ENCODE assay signal across 13 cellular contexts in the genomic region with DNA sequence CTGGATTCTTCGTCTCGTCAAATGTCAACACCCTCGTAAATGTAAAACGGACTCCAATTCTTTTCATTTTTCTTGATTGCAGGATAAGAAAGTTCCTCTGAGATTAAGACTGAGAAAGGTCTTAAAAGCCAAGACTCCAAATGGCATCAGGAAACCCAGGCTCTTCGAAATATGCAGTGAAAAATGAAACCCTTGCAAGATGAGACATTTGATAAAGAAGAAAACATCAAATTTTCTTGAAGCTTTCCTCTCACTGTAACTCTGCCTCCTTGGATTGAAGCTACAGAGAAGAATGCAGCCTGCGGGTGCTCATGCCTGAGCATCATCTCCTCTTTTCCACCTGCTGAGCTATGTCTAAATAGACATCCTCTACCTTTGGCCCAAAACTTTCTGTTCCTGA.
DNase-seq lines count a peak whose midpoint lies in the region.
"Had no signal": no experiment of that assay in that cellular context is flagged by ENCODE, and none has a peak within 500 bp of the region (broad histone marks: within the 10 kb centered on the region; RNA-seq: fewer than 3 reads in every experiment).

No MANE protein-coding gene starts in this region.

- H4K8ac ChIP-seq in trophoblast cell (ENCODE audit: low read depth, low read length): no peak overlapping the region

- no peak overlapping the region for H2AFZ ChIP-seq in trophoblast cell (ENCODE audit: insufficient read depth, low read length, poor library complexity)
- H2AFZ ChIP-seq: GM23248 had no signal

- H3K18ac ChIP-seq in trophoblast cell (ENCODE audit: low read length): no peak overlapping the region

- H3K14ac ChIP-seq in trophoblast cell (ENCODE audit: low read length): no peak overlapping the region

- no peak overlapping the region for H3K4me2 ChIP-seq in trophoblast cell (ENCODE audit: low read length)
- H3K4me2 ChIP-seq: BLaER1 treated with 17β-estradiol and CSF1 and Interleukin-3, amounts not matched to agents 10 nM and 100 nM had no signal

- no peak overlapping the region for H3K9ac ChIP-seq in adipocyte (ENCODE audit: low read length)
- no peak overlapping the region for H3K9ac ChIP-seq in trophoblast cell (ENCODE audit: low read length)
- H3K9ac ChIP-seq: BLaER1 treated with 17β-estradiol and CSF1 and Interleukin-3, amounts not matched to agents 10 nM and 100 nM; GM23248 had no signal

- H3K4ac ChIP-seq in trophoblast cell (ENCODE audit: low read depth, low read length): no peak overlapping the region

- no peaks in the 10 kb centered on the region for H3K9me3 ChIP-seq in adipocyte (ENCODE audit: control insufficient read depth, low read length)
- H3K9me3 ChIP-seq in trophoblast cell (ENCODE audit: insufficient read depth, low read depth, low read length): no peaks in the 10 kb centered on the region
- H3K9me3 ChIP-seq: BLaER1 treated with 17β-estradiol and CSF1 and Interleukin-3, amounts not matched to agents 10 nM and 100 nM; HAP-1 had no signal

- no peaks in the 10 kb centered on the region for H3K79me2 ChIP-seq in trophoblast cell (ENCODE audit: control insufficient read depth, insufficient read depth, low read length, poor library complexity)

- DNase-seq in LHCN-M2 (ENCODE audit: low read depth) (peak; percentile 52), adipocyte (ENCODE audit: low read depth) (peak; percentile 46), trophoblast cell (peak; percentile 70 to 83), kidney glomerular epithelial cell (lab: John Stamatoyannopoulos, UW) (no peak), NCI-H1048 (lab: John Stamatoyannopoulos, UW) (no peak), NCI-H2029 (lab: John Stamatoyannopoulos, UW) (no peak)
- DNase-seq: Calu3; CD8-positive, alpha-beta T cell; DMS79 treated with DMSO at 0.1 percent for 48 hours; GF-D8; GM23248 had no signal

- H3K4me3 ChIP-seq in adipocyte (ENCODE audit: low read length) (no peak overlapping the region), trophoblast cell (ENCODE audit: low read depth, low read length) (no peak overlapping the region)
- H3K4me3 ChIP-seq: BLaER1 treated with 17β-estradiol and CSF1 and Interleukin-3, amounts not matched to agents 10 nM and 100 nM; GM23248; HAP-1 had no signal

- H3K27me3 ChIP-seq in adipocyte (replicated peaks; ENCODE audit: control insufficient read depth, insufficient read depth, low read length) (no peaks in the 10 kb centered on the region), trophoblast cell (ENCODE audit: insufficient read depth, low read length) (no peaks in the 10 kb centered on the region)
- H3K27me3 ChIP-seq: BLaER1 treated with 17β-estradiol and CSF1 and Interleukin-3, amounts not matched to agents 10 nM and 100 nM had no signal

- WGBS in trophoblast cell (ENCODE audit: extremely low coverage, insufficient coverage, insufficient read length): no CpG with 5 or more reads among the region's 6 CpGs

- H3K36me3 ChIP-seq in adipocyte (ENCODE audit: control insufficient read depth, insufficient read depth, low read length, severe bottlenecking): no peaks in the 10 kb centered on the region
- no peaks in the 10 kb centered on the region for H3K36me3 ChIP-seq in trophoblast cell (ENCODE audit: control insufficient read depth in 1 of 2, insufficient read depth in 2 of 2, low read length in 2 of 2)
- H3K36me3 ChIP-seq: BLaER1 treated with 17β-estradiol and CSF1 and Interleukin-3, amounts not matched to agents 10 nM and 100 nM; HAP-1 had no signal

- no peak overlapping the region for H3K23ac ChIP-seq in trophoblast cell (ENCODE audit: low read length)

- H3K4me1 ChIP-seq in adipocyte (ENCODE audit: control insufficient read depth, insufficient read depth, low read length): peaks cover 17% of the 10 kb centered on the region
- H3K4me1 ChIP-seq in trophoblast cell (ENCODE audit: control insufficient read depth in 1 of 2, insufficient read depth in 2 of 2, low read length in 2 of 2): peaks cover 0 to 4% of the 10 kb centered on the region in 2 experiments
- H3K4me1 ChIP-seq: HAP-1 had no signal

- no peak overlapping the region for H4K12ac ChIP-seq in trophoblast cell (ENCODE audit: low read depth, low read length)

- H4K91ac ChIP-seq in trophoblast cell (ENCODE audit: low read depth, low read length): no peak overlapping the region

- H2BK12ac ChIP-seq in trophoblast cell (ENCODE audit: low read length): no peak overlapping the region

- H2AK5ac ChIP-seq in trophoblast cell (ENCODE audit: low read length): no peak overlapping the region

- no peak overlapping the region for H2BK120ac ChIP-seq in trophoblast cell (ENCODE audit: insufficient read depth, low read length, poor library complexity)

- H3K27ac ChIP-seq in trophoblast cell (ENCODE audit: low read depth, low read length): no peak overlapping the region
- H3K27ac ChIP-seq: BLaER1 treated with 17β-estradiol and CSF1 and Interleukin-3, amounts not matched to agents 10 nM and 100 nM had no signal

- no peak overlapping the region for H2BK5ac ChIP-seq in trophoblast cell (ENCODE audit: low read depth, low read length, poor library complexity)

- peaks cover 1% of the 10 kb centered on the region for H3K79me1 ChIP-seq in trophoblast cell (ENCODE audit: low read length)

Comparison
In these comparisons a context has a peak if more than half of its experiments do, and no peak if none do; other contexts are left out.
1. DNase-seq: peak in LHCN-M2 (single experiment), adipocyte (single experiment) and trophoblast cell (2 of 2); none in kidney glomerular epithelial cell (single experiment), NCI-H1048 (single experiment) and NCI-H2029 (single experiment).